ENCODE assay signal across 15 cellular contexts in genomic region chr4:23324291-23324690, GRCh38.
DNase-seq lines count a peak whose midpoint lies in the region; ATAC-seq and TF ChIP-seq lines count a peak whose summit lies in the region.
"Had no signal": no experiment of that assay in that cellular context is flagged by ENCODE, and none has a peak within 500 bp of the region (broad histone marks: within the 10 kb centered on the region; RNA-seq: fewer than 3 reads in every experiment).

No MANE protein-coding gene starts in this region.

- no peak for ATAC-seq in activated CD4-positive, alpha-beta T cell treated with anti-CD3 and anti-CD28 coated beads for 36 hours

- 0 out of 2 replicates have a peak, but pooled peaks cover 4% of the 10 kb centered on the region for H3K4me1 ChIP-seq in PC-9 (replicated peaks; ENCODE audit: insufficient read depth)
- peaks cover 0 to 33% of the 10 kb centered on the region in 2 donors for H3K4me1 ChIP-seq in neuronal stem cell (ENCODE audit: control insufficient read depth in 2 of 2, insufficient read depth in 1 of 2, low read depth in 1 of 2, low read length in 2 of 2)
- H3K4me1 ChIP-seq: BLaER1 had no signal

- no peak overlapping the region for H4K91ac ChIP-seq in neuronal stem cell (ENCODE audit: low read depth, low read length, poor library complexity)

- DNase-seq in HK-2 (ENCODE audit: unreplicated experiment) (peak; percentile 35), PC-9 (peak; percentile 32 to 39), epithelial cell of proximal tubule (ENCODE audit: low read depth) (peak; percentile 41), neuronal stem cell (ENCODE audit: low spot score) (no peak), amygdala (lab: John Stamatoyannopoulos, UW) (no peak), caudate nucleus (lab: John Stamatoyannopoulos, UW) (no peak)
- no peak for DNase-seq in activated CD4-positive, alpha-beta T cell treated with anti-CD3 and anti-CD28 coated beads for 36 hours
- DNase-seq: EL, glutamatergic neuron, kidney, NCI-H2171 had no signal

- no peaks in the 10 kb centered on the region for H3K27me3 Mint-ChIP-seq in activated CD4-positive, alpha-beta T cell treated with anti-CD3 and anti-CD28 coated beads for 36 hours
- H3K27me3 Mint-ChIP-seq: activated naive CD4-positive, alpha-beta T cell treated with anti-CD3 and anti-CD28 coated beads, Interleukin-2, amount 50 U/mL, for 24 hours had no signal

- H3K4me3 ChIP-seq in PC-9 (no peak overlapping the region), epithelial cell of proximal tubule (ENCODE audit: low read depth, low read length) (no peak overlapping the region), neuronal stem cell (ENCODE audit: low read length in 2 of 2) (no peak overlapping the region)
- H3K4me3 ChIP-seq: BLaER1, SK-N-MC, thoracic aorta had no signal

- no peak overlapping the region for H2BK15ac ChIP-seq in neuronal stem cell (ENCODE audit: low read length)

- H2AK5ac ChIP-seq in neuronal stem cell (ENCODE audit: low read depth, low read length): no peak overlapping the region

- no peak overlapping the region for H3K4ac ChIP-seq in neuronal stem cell (ENCODE audit: low read length)

- no peak overlapping the region for H3K23ac ChIP-seq in neuronal stem cell (ENCODE audit: low read depth, low read length, poor library complexity)

- no peak for TF ChIP-seq CTCF in PC-9 (conservative IDR thresholded peaks at IDR 0.05)
- no peak for TF ChIP-seq CTCF in epithelial cell of proximal tubule (conservative IDR thresholded peaks at IDR 0.05; ENCODE audit: low read depth, low read length)

- no peak overlapping the region for H3K4me3 Mint-ChIP-seq in activated CD4-positive, alpha-beta T cell treated with anti-CD3 and anti-CD28 coated beads for 36 hours
- H3K4me3 Mint-ChIP-seq: activated naive CD4-positive, alpha-beta T cell treated with anti-CD3 and anti-CD28 coated beads, Interleukin-2, amount 50 U/mL, for 24 hours had no signal

- H2BK12ac ChIP-seq in neuronal stem cell (ENCODE audit: low read length): no peak overlapping the region

- intact Hi-C loops in PC-9 (cut with micrococcal nuclease; ENCODE audit: unreplicated experiment): no loop called here
- intact Hi-C loops in activated CD4-positive, alpha-beta T cell treated with anti-CD3 and anti-CD28 coated beads for 36 hours (cut with DNase I, micrococcal nuclease): no loop called here

- H3K36me3 ChIP-seq in PC-9 (ENCODE audit: low read depth) (no peaks in the 10 kb centered on the region), neuronal stem cell (replicated peaks in 1 of 2; ENCODE audit: control insufficient read depth in 2 of 2, insufficient read depth in 2 of 2, low read length in 2 of 2) (no peaks in the 10 kb centered on the region)
- H3K36me3 ChIP-seq: BLaER1, thoracic aorta had no signal

- no TSS peak for BruUV-seq in PC-9 (replicated peaks; lab: Mats Ljungman, UMichigan)

- no peak overlapping the region for H4K8ac ChIP-seq in neuronal stem cell (ENCODE audit: low read depth, low read length)

- no peaks in the 10 kb centered on the region; the same call in 1 of the 2 replicates for H3F3A ChIP-seq in PC-9 (ENCODE audit: insufficient read depth, low read depth)

- H3K4me2 ChIP-seq in PC-9: no peak overlapping the region
- no peak overlapping the region for H3K4me2 ChIP-seq in neuronal stem cell (ENCODE audit: insufficient read depth, low read length, poor library complexity, severe bottlenecking)
- H3K4me2 ChIP-seq: BLaER1 had no signal

- POLR2A ChIA-PET in PC-9 (lab: Charles Lee; ENCODE audit: unreplicated experiment): interaction anchor here (0.5 to 0.6 kb wide), 2 partner anchors 34 to 1802 kb away, joined by 4 to 6 read pairs; no protein-coding TSS in a partner anchor
- POLR2A ChIA-PET in activated CD4-positive, alpha-beta T cell treated with anti-CD3 and anti-CD28 coated beads for 36 hours (lab: Charles Lee): no interaction called here

- H3K27ac Mint-ChIP-seq in activated CD4-positive, alpha-beta T cell treated with anti-CD3 and anti-CD28 coated beads for 36 hours: no peak overlapping the region
- H3K27ac Mint-ChIP-seq: activated naive CD4-positive, alpha-beta T cell treated with anti-CD3 and anti-CD28 coated beads, Interleukin-2, amount 50 U/mL, for 24 hours had no signal

- H3K27me3 ChIP-seq in PC-9 (ENCODE audit: insufficient read depth, low read depth): no peaks in the 10 kb centered on the region
- H3K27me3 ChIP-seq in neuronal stem cell (ENCODE audit: control insufficient read depth in 3 of 3, insufficient read depth in 3 of 3, low read depth in 1 of 3, low read length in 3 of 3): no peaks in the 10 kb centered on the region
- H3K27me3 ChIP-seq: BLaER1 had no signal

- no peak overlapping the region for H2BK5ac ChIP-seq in neuronal stem cell (ENCODE audit: low read length)

- H3K4me1 Mint-ChIP-seq in activated CD4-positive, alpha-beta T cell treated with anti-CD3 and anti-CD28 coated beads for 36 hours: peaks cover 9% of the 10 kb centered on the region

- H3K79me1 ChIP-seq in neuronal stem cell (ENCODE audit: low read depth, low read length): no peaks in the 10 kb centered on the region

- H3K36me3 Mint-ChIP-seq in activated CD4-positive, alpha-beta T cell treated with anti-CD3 and anti-CD28 coated beads for 36 hours (ENCODE audit: low read depth): no peaks in the 10 kb centered on the region
- H3K36me3 Mint-ChIP-seq: activated naive CD4-positive, alpha-beta T cell treated with anti-CD3 and anti-CD28 coated beads, Interleukin-2, amount 50 U/mL, for 24 hours had no signal

- H2AFZ ChIP-seq in PC-9 (no peak overlapping the region), neuronal stem cell (ENCODE audit: low read length) (peak overlapping the region; percentile 30)

- no peak overlapping the region for H3K18ac ChIP-seq in neuronal stem cell (ENCODE audit: low read length)

- no peak overlapping the region for H2BK120ac ChIP-seq in neuronal stem cell (ENCODE audit: low read depth, low read length)

- H3K9me3 ChIP-seq in PC-9 (ENCODE audit: insufficient read depth, low read depth) (no peaks in the 10 kb centered on the region), neuronal stem cell (replicated peaks in 1 of 2; ENCODE audit: control insufficient read depth in 2 of 2, insufficient read depth in 1 of 2, low read depth in 1 of 2, low read length in 2 of 2) (no peaks in the 10 kb centered on the region)
- H3K9me3 ChIP-seq: BLaER1, thoracic aorta had no signal

- no peaks in the 10 kb centered on the region for H3K9me2 ChIP-seq in PC-9 (ENCODE audit: insufficient read depth)

- CTCF ChIA-PET in PC-9 (lab: Charles Lee): no interaction called here
- CTCF ChIA-PET in activated CD4-positive, alpha-beta T cell treated with anti-CD3 and anti-CD28 coated beads for 36 hours (lab: Charles Lee): no interaction called here

- no peak overlapping the region for H3K14ac ChIP-seq in neuronal stem cell (ENCODE audit: low read length)

- no CpG with 5 or more reads among the region's 1 CpG for WGBS in neuronal stem cell (ENCODE audit: extremely low coverage in 2 of 2, insufficient read length in 2 of 2, insufficient replicate concordance in 1 of 2), 2 donors

- H3K9me3 Mint-ChIP-seq in activated CD4-positive, alpha-beta T cell treated with anti-CD3 and anti-CD28 coated beads for 36 hours (ENCODE audit: low read depth): no peaks in the 10 kb centered on the region

- no peaks in the 10 kb centered on the region for H4K20me1 ChIP-seq in PC-9 (ENCODE audit: insufficient read depth)
- H4K20me1 ChIP-seq: BLaER1 had no signal

- no peak overlapping the region for H3K9ac ChIP-seq in neuronal stem cell (ENCODE audit: low read depth, low read length, poor library complexity)
- H3K9ac ChIP-seq: BLaER1 had no signal

- no peaks in the 10 kb centered on the region for H3K79me2 ChIP-seq in PC-9 (ENCODE audit: low read depth)

- H3K27ac ChIP-seq in PC-9 (no peak overlapping the region), neuronal stem cell (replicated peaks; ENCODE audit: low read length) (no peak overlapping the region), caudate nucleus (ENCODE audit: low read depth, low read length) (no peak overlapping the region)
- H3K27ac ChIP-seq: BLaER1, SK-N-MC, thoracic aorta had no signal

Comparison
In these comparisons a context has a peak if more than half of its experiments do, and no peak if none do; other contexts are left out.
1. DNase-seq: peak in HK-2 (single experiment), PC-9 (2 of 2) and epithelial cell of proximal tubule (single experiment); none in neuronal stem cell (single experiment), amygdala (0 of 56), activated CD4-positive, alpha-beta T cell treated with anti-CD3 and anti-CD28 coated beads for 36 hours (single experiment) and caudate nucleus (0 of 61).